ENCODE assay signal across 27 cellular contexts in genomic region chr16:62067981-62068380, GRCh38. TPM values are rescaled to one million over a fixed set of nuclear protein-coding genes. Genes with fewer than 3 reads are reported as not detected.
"Had no signal": no experiment of that assay in that cellular context is flagged by ENCODE, and none has a peak within 500 bp of the region (broad histone marks: within the 10 kb centered on the region; RNA-seq: fewer than 3 reads in every experiment).

No MANE protein-coding gene starts in this region.

- H3K4me1 ChIP-seq: stomach, suprapubic skin, testis, thyroid gland, tibial artery, tibial nerve, transverse colon, upper lobe of right lung, uterus, vagina had no signal

- FAIRE-seq: urothelium cell line had no signal

- H3K4me3 ChIP-seq: stomach, suprapubic skin, testis, thoracic aorta, thyroid gland, tibial artery, tibial nerve, transverse colon, upper lobe of left lung, upper lobe of right lung, uterus, vagina had no signal

- H3K27ac ChIP-seq: stomach, suprapubic skin, testis, thoracic aorta, thyroid gland, tibial artery, tibial nerve, transverse colon, upper lobe of left lung, upper lobe of right lung, uterus, vagina had no signal

- ATAC-seq: stimulated activated effector memory CD8-positive, alpha-beta T cell treated with anti-CD3 and anti-CD28 coated beads, Interleukin-12 subunit alpha, Interleukin-12 subunit beta, amount 100 ng/mL, for 72 hours; stimulated activated memory B cell treated with anti-CD40 and anti-IgM and Interleukin-4, amounts not matched to agents 10 μg/mL and 1 μg/mL and 100 μg/mL, for 72 hours; stimulated activated naive CD8-positive, alpha-beta T cell treated with anti-CD3 and anti-CD28 coated beads, Interleukin-15, amount 100 ng/mL, for 72 hours; stimulated activated naive CD8-positive, alpha-beta T cell treated with anti-CD3 and anti-CD28 coated beads, Interleukin-15, Interleukin-2, amounts not matched to agents 100 U/mL and 50 U/mL, for 24 hours had no signal

- H3K27me3 ChIP-seq: stomach, suprapubic skin, testis, thyroid gland, tibial artery, tibial nerve, transverse colon, upper lobe of left lung, upper lobe of right lung, uterus, vagina had no signal

- DNase-seq: stimulated activated CD4-positive, alpha-beta T cell treated with anti-CD3 and anti-CD28 coated beads, Interleukin-2, amount 100 ng/mL, for 48 hours; stimulated activated CD4-positive, alpha-beta T cell treated with anti-CD3 and anti-CD28 coated beads, Interleukin-4, amount 100 ng/mL, for 1 hour; stimulated activated CD4-positive, alpha-beta T cell treated with anti-CD3 and anti-CD28 coated beads, Interleukin-4, amount 100 ng/mL, for 24 hours; stimulated activated CD4-positive, alpha-beta T cell treated with anti-CD3 and anti-CD28 coated beads, Interleukin-4, amount 100 ng/mL, for 4 hours; stimulated activated CD8-positive, alpha-beta memory T cell treated with anti-CD3 and anti-CD28 coated beads, Interleukin-4, amount 100 ng/mL, for 48 hours; stimulated activated naive B cell treated with anti-CD40 and anti-IgM and Interleukin-4, amounts not matched to agents 10 μg/mL and 1 μg/mL and 100 μg/mL, for 72 hours; stimulated activated naive CD4-positive, alpha-beta T cell; stimulated activated naive CD4-positive, alpha-beta T cell treated with Interleukin-2 at 50 U/mL for 16 hours; stimulated activated naive CD8-positive, alpha-beta T cell treated with anti-CD3 and anti-CD28 coated beads, Interleukin-15, amount 100 ng/mL, for 72 hours; stimulated activated naive CD8-positive, alpha-beta T cell treated with anti-CD3 and anti-CD28 coated beads, Interleukin-15, Interleukin-2, amounts not matched to agents 100 U/mL and 50 U/mL, for 24 hours; stomach; substantia nigra; testis; thyroid gland; tibial artery; transverse colon; upper lobe of left lung; upper lobe of right lung; uterus had no signal

- H3K36me3 ChIP-seq: stomach, suprapubic skin, thoracic aorta, thyroid gland, tibial artery, tibial nerve, transverse colon, upper lobe of left lung, upper lobe of right lung, uterus, vagina had no signal

- H3K9me3 ChIP-seq: stomach, suprapubic skin, testis, thoracic aorta, thyroid gland, tibial artery, tibial nerve, transverse colon, upper lobe of left lung, upper lobe of right lung, uterus, vagina had no signal

RNA-seq across cellular contexts. Expression of gene CDH8, which starts 31.7 kb away (rescaled TPM):
- total RNA-seq: subcutaneous adipose tissue, thyroid gland had no signal
